ENCODE assay signal across 8 cellular contexts in the genomic region with DNA sequence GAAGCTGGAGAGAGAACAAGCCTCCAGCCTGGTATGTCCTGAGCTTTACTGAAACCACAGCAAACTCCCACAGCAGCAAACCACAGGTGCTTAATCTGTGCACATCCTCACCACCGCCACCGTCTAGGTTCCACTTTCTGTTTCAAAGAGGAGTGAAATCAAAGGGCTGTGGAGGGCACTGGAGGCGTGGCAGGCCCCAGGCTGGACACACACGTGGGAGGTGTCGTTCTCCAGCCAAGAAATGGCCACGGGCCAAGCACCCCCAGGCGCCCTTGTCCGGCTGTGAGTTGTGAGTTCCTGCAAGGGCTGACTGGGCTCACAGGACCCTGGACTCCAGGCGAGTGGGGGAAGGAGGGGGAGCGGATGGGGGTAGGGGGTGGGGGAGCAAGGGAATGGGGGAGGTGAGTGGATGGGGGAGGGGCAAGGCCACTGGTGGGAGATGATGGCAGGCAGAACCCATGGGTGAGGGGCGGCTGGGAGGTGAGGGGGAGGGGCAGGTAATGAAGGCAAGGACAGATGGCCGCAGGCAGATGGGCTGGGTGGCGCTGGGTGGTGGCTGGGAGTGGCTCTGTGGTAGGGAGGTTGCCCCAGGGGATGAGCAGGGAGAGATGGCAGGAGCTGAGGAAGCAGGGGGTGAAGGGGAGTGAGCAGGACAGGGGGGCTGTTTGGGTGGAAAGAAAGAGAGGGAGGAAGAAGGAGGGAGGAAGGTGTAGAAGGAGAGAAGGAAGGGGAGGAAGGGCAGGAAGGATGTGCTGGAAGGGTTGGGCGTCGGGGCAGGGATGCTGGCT.
DNase-seq lines count a peak whose midpoint lies in the region; ATAC-seq and TF ChIP-seq lines count a peak whose summit lies in the region.

No MANE protein-coding gene starts in this region.

- peak overlapping the region in 3 of 5 donors; percentile 19 to 79 (median 47) for H3K27ac ChIP-seq in adrenal gland
- no peak overlapping the region for H3K27ac ChIP-seq in testis

- WGBS in adrenal gland, 4 donors, result 28 to 37% (median 33%) methylated on average over 8 to 15 of the region's 15 CpGs
- WGBS in testis, 2 donors, result 32 to 44% methylated on average over 15 of the region's 15 CpGs

- intact Hi-C loops in adrenal gland (cut with DNase I) (no loop called here), testis (cut with DNase I; ENCODE audit: low total_unique reads) (no loop called here)

- peak; percentile 55 for DNase-seq in activated naive CD4-positive, alpha-beta T cell treated with Interleukin-2 at 50 U/mL for 16 hours
- no peak for DNase-seq in activated naive CD4-positive, alpha-beta T cell treated with anti-CD3 and anti-CD28 coated beads, Interleukin-2, amount 50 U/mL, for 16 hours
- DNase-seq in NCI-H2171 treated with DMSO at 0.1 percent for 48 hours (lab: John Stamatoyannopoulos, UW) (peak; percentile 96), adrenal gland (peak; percentile 73 to 93 (median 80)), kidney tubule cell (ENCODE audit: low spot score) (peak; percentile 92), testis (peak; percentile 89), GF-D8 (lab: John Stamatoyannopoulos, UW) (no peak)

- H3K27me3 ChIP-seq in adrenal gland (no peaks in the 10 kb centered on the region), testis (no peaks in the 10 kb centered on the region)

- H3K4me3 ChIP-seq in adrenal gland (no peak overlapping the region), testis (no peak overlapping the region)

- no peaks in the 10 kb centered on the region for H3K9me3 ChIP-seq in adrenal gland (replicated peaks in 1 of 3)
- H3K9me3 ChIP-seq in testis, result no peaks in the 10 kb centered on the region

- H3K36me3 ChIP-seq in adrenal gland (replicated peaks in 1 of 2) (peaks cover 0 to 44% of the 10 kb centered on the region in 2 donors), testis (ENCODE audit: low read depth, missing control alignments) (no peaks in the 10 kb centered on the region)

- no peak for TF ChIP-seq POLR2A in adrenal gland (IDR thresholded peaks at IDR 0.05)
- TF ChIP-seq POLR2A in testis (IDR thresholded peaks at IDR 0.05), result no peak

- peak; percentile 60 for ATAC-seq in HG02763 (IDR thresholded peaks at IDR 0.05; ENCODE audit: unreplicated experiment)

- TF ChIP-seq CTCF in adrenal gland (IDR thresholded peaks at IDR 0.05) (no peak), testis (IDR thresholded peaks at IDR 0.05) (no peak)

- H3K4me1 ChIP-seq in adrenal gland (replicated peaks in 1 of 2) (peaks cover 0 to 10% of the 10 kb centered on the region in 2 donors), testis (peaks cover 25% of the 10 kb centered on the region)

Comparison
In these comparisons a context has a peak if more than half of its experiments do, and no peak if none do; other contexts are left out.
1. DNase-seq: peak in activated naive CD4-positive, alpha-beta T cell treated with Interleukin-2 at 50 U/mL for 16 hours (single experiment), NCI-H2171 treated with DMSO at 0.1 percent for 48 hours (single experiment), adrenal gland (7 of 7), kidney tubule cell (single experiment) and testis (single experiment); none in activated naive CD4-positive, alpha-beta T cell treated with anti-CD3 and anti-CD28 coated beads, Interleukin-2, amount 50 U/mL, for 16 hours (single experiment) and GF-D8 (single experiment).
2. H3K27ac ChIP-seq: peak in adrenal gland (3 of 5); none in testis (0 of 2).